ENCODE assay signal across 8 cellular contexts in genomic region chr13:100573121-100573520, GRCh38. TPM values are rescaled to one million over a fixed set of nuclear protein-coding genes. Genes with fewer than 3 reads are reported as not detected.
DNase-seq lines count a peak whose midpoint lies in the region; ATAC-seq and TF ChIP-seq lines count a peak whose summit lies in the region.

No MANE protein-coding gene starts in this region.

- DNase-seq in AG09309 (ENCODE audit: low read depth) (peak; percentile 53), NCI-H2171 treated with DMSO at 0.1 percent for 48 hours (lab: John Stamatoyannopoulos, UW) (peak; percentile 73), activated B cell treated with CpG ODN at 0.5 μM for 24 hours (peak; percentile 35), caudate nucleus (lab: John Stamatoyannopoulos, UW) (peak in 41 of 61 donors; percentile 5 to 75 (median 26)), left lung (peak in 1 of 2 donors; percentile 70)
- DNase-seq in stimulated activated CD8-positive, alpha-beta memory T cell treated with anti-CD3 and anti-CD28 coated beads, Interleukin-12 subunit alpha, Interleukin-12 subunit beta, amount 100 ng/mL, for 24 hours (ENCODE audit: extremely low read depth) = peak; percentile 42

- intact Hi-C loops in activated B cell treated with CpG ODN at 0.5 μM for 24 hours (cut with micrococcal nuclease) (loop anchor here (1.0 to 10.0 kb wide), 3 partner anchors 15 to 252 kb away; partner anchors contain the start of gene GGACT), left lung (cut with DNase I) (no loop called here)

- no peaks in the 10 kb centered on the region for H3K36me3 Mint-ChIP-seq in activated B cell treated with CpG ODN at 0.5 μM for 24 hours (ENCODE audit: low read depth)

- POLR2A ChIA-PET in activated B cell treated with CpG ODN at 0.5 μM for 24 hours (lab: Charles Lee) = interaction anchor here (0.9 kb wide), 1 partner anchor 102 kb away, joined by 3 read pairs; the partner anchor contains the start of gene TMTC4

- H3K4me3 Mint-ChIP-seq in activated B cell treated with CpG ODN at 0.5 μM for 24 hours = no peak overlapping the region

- no peak overlapping the region for H3K27ac Mint-ChIP-seq in activated B cell treated with CpG ODN at 0.5 μM for 24 hours

- H3K4me1 ChIP-seq in left lung = no peaks in the 10 kb centered on the region

- H3K36me3 ChIP-seq in left lung = no peaks in the 10 kb centered on the region

- no peaks in the 10 kb centered on the region for H3K4me1 Mint-ChIP-seq in activated B cell treated with CpG ODN at 0.5 μM for 24 hours

- no peaks in the 10 kb centered on the region for H3K27me3 Mint-ChIP-seq in activated B cell treated with CpG ODN at 0.5 μM for 24 hours

- peak; percentile 77 for TF ChIP-seq CTCF in AG09309 (IDR thresholded peaks at IDR 0.05; ENCODE audit: control insufficient read depth, insufficient read depth, low read depth, low read length, missing control alignments)
- TF ChIP-seq CTCF in activated B cell treated with CpG ODN at 0.5 μM for 24 hours (IDR thresholded peaks at IDR 0.05) = peak; percentile 54
- peak; percentile 65 to 79 for TF ChIP-seq CTCF in left lung (IDR thresholded peaks at IDR 0.05)

- ATAC-seq in GM18870 (IDR thresholded peaks at IDR 0.05; ENCODE audit: unreplicated experiment) (peak; percentile 95), HG03103 (IDR thresholded peaks at IDR 0.05; ENCODE audit: low read depth, unreplicated experiment) (peak; percentile 96), activated B cell treated with CpG ODN at 0.5 μM for 24 hours (ENCODE audit: low read depth) (peak; percentile 73), left lung (peak; percentile 97)

- H3K27ac ChIP-seq in caudate nucleus (ENCODE audit: low read depth, low read length) (no peak overlapping the region), left lung (no peak overlapping the region)

- H3K27me3 ChIP-seq in left lung = no peaks in the 10 kb centered on the region

- CTCF ChIA-PET in activated B cell treated with CpG ODN at 0.5 μM for 24 hours (lab: Charles Lee) = interaction anchor here (0.7 to 2.9 kb wide), 26 partner anchors 9 to 1983 kb away, joined by 3 to 20 read pairs (median 4); partner anchors contain the start of gene TMTC4

- no peak overlapping the region for H3K4me3 ChIP-seq in AG09309 (ENCODE audit: control insufficient read depth, low read depth, low read length)
- H3K4me3 ChIP-seq in left lung = no peak overlapping the region

- H3K9me3 ChIP-seq in left lung = no peaks in the 10 kb centered on the region

- H3K9me3 Mint-ChIP-seq in activated B cell treated with CpG ODN at 0.5 μM for 24 hours = no peaks in the 10 kb centered on the region

RNA-seq across cellular contexts. Expression of gene GGACT, which starts 15.5 kb away (rescaled TPM):
- 6.5 and 7.5 TPM in 2 replicates for total RNA-seq in activated B cell treated with CpG ODN at 0.5 μM for 24 hours
- 1 to 10 TPM; 4.3 to 6.3 TPM for total RNA-seq in left lung
